1 cellular context compared by ENCODE assay signal in genomic region chr15:74615313-74616019, GRCh38.
TF ChIP-seq lines count a peak whose summit lies in the region.

Gene CLK3, plus strand, starts transcription at chr15:74615836. Its CDS starts 3,361 bp downstream, at chr15:74619197.

TF ChIP-seq in HepG2, 621 proteins besides CTCF, POLR2A, EP300 and RAD21 (continued from another document and continues in another):
- TF ChIP-seq ZNF710 (CRISPR knock-in tag; IDR thresholded peaks at IDR 0.05; ENCODE audit: borderline replicate concordance) (no peak; the same call in 1 of the 2 replicates), LRRFIP1 (CRISPR knock-in tag; conservative IDR thresholded peaks at IDR 0.05) (no peak), SMARCC2 (IDR thresholded peaks at IDR 0.05) (no peak), THAP9 (CRISPR knock-in tag; IDR thresholded peaks at IDR 0.05; ENCODE audit: borderline replicate concordance) (no peak), ZNF790 (CRISPR knock-in tag; IDR thresholded peaks at IDR 0.05; ENCODE audit: borderline replicate concordance) (peak; percentile 94), ATF5 (CRISPR knock-in tag; IDR thresholded peaks at IDR 0.05; ENCODE audit: low read depth) (0 out of 2 replicates have a peak, but pooled peaks have one; percentile 47), ZSCAN9 (CRISPR knock-in tag; IDR thresholded peaks at IDR 0.05; ENCODE audit: borderline replicate concordance) (peak; percentile 74; the same call in 1 of the 2 replicates), TP53 (CRISPR knock-in tag; conservative IDR thresholded peaks at IDR 0.05) (no peak; the same call in 1 of the 2 replicates), ZNF879 (CRISPR knock-in tag; IDR thresholded peaks at IDR 0.05) (no peak; the same call in 1 of the 2 replicates), HNRNPK (IDR thresholded peaks at IDR 0.05; ENCODE audit: low read depth, low read length, poor library complexity, severe bottlenecking) (peak; percentile 84), SALL1 (CRISPR knock-in tag; IDR thresholded peaks at IDR 0.05) (peak; percentile 91), ZNF446 (CRISPR knock-in tag; IDR thresholded peaks at IDR 0.05) (0 out of 2 replicates have a peak, but pooled peaks have one; percentile 90), IKZF5 (CRISPR knock-in tag; IDR thresholded peaks at IDR 0.05) (0 out of 2 replicates have a peak, but pooled peaks have one; percentile 40), KLF16 (CRISPR knock-in tag; IDR thresholded peaks at IDR 0.05) (no peak; a peak in 2 of 4 replicates), ZNF672 (CRISPR knock-in tag; IDR thresholded peaks at IDR 0.05) (no peak), ZC3H4 (CRISPR knock-in tag; IDR thresholded peaks at IDR 0.05; ENCODE audit: borderline replicate concordance) (no peak; the same call in 1 of the 2 replicates), ZBTB20 (CRISPR knock-in tag; IDR thresholded peaks at IDR 0.05; ENCODE audit: borderline replicate concordance, low read depth) (no peak), FLYWCH1 (CRISPR knock-in tag; IDR thresholded peaks at IDR 0.05) (peak; percentile 66; the same call in 1 of the 2 replicates), ZNF317 (CRISPR knock-in tag; IDR thresholded peaks at IDR 0.05) (no peak; the same call in 1 of the 2 replicates), MEIS2 (CRISPR knock-in tag; IDR thresholded peaks at IDR 0.05) (peak; percentile 83), ZNF883 (CRISPR knock-in tag; IDR thresholded peaks at IDR 0.05; ENCODE audit: not compliant biosample characterization) (peak; percentile 23), ZZZ3 (CRISPR knock-in tag; IDR thresholded peaks at IDR 0.05; ENCODE audit: borderline replicate concordance) (peak; percentile 79), TGIF2 (CRISPR knock-in tag; IDR thresholded peaks at IDR 0.05) (no peak), SP4 (CRISPR knock-in tag; IDR thresholded peaks at IDR 0.05) (peak; percentile 99), MZF1 (CRISPR knock-in tag; IDR thresholded peaks at IDR 0.05; ENCODE audit: borderline replicate concordance) (no peak), ZFY (CRISPR knock-in tag; IDR thresholded peaks at IDR 0.05) (peak; percentile 100), ZNF383 (CRISPR knock-in tag; IDR thresholded peaks at IDR 0.05; ENCODE audit: borderline replicate concordance) (no peak), ZNF274 (CRISPR knock-in tag; IDR thresholded peaks at IDR 0.05) (no peak; the same call in 1 of the 2 replicates), ZNF652 (CRISPR knock-in tag; IDR thresholded peaks at IDR 0.05; ENCODE audit: borderline replicate concordance, low read depth) (no peak), ZNF639 (CRISPR knock-in tag; conservative IDR thresholded peaks at IDR 0.05) (peak; percentile 99), ZBED4 (CRISPR knock-in tag; IDR thresholded peaks at IDR 0.05; ENCODE audit: borderline replicate concordance) (peak; percentile 98), HNF4A (CRISPR knock-in tag; IDR thresholded peaks at IDR 0.05) (no peak), KLF12 (CRISPR knock-in tag; IDR thresholded peaks at IDR 0.05; ENCODE audit: borderline replicate concordance) (peak; percentile 56; the same call in 1 of the 2 replicates), MXD3 (CRISPR knock-in tag; IDR thresholded peaks at IDR 0.05) (peak; percentile 58; the same call in 1 of the 2 replicates), FOXK1 (CRISPR knock-in tag; IDR thresholded peaks at IDR 0.05; ENCODE audit: borderline replicate concordance, low read depth) (peak; percentile 59; the same call in 1 of the 2 replicates), HOXA9 (CRISPR knock-in tag; IDR thresholded peaks at IDR 0.05; ENCODE audit: borderline replicate concordance) (peak; percentile 76; the same call in 1 of the 2 replicates), ZFAT (CRISPR knock-in tag; conservative IDR thresholded peaks at IDR 0.05) (no peak; the same call in 1 of the 2 replicates), CENPBD1 (CRISPR knock-in tag; IDR thresholded peaks at IDR 0.05; ENCODE audit: borderline replicate concordance, low read depth) (no peak), ZNF512 (CRISPR knock-in tag; IDR thresholded peaks at IDR 0.05) (no peak), DNMT3B (CRISPR knock-in tag; conservative IDR thresholded peaks at IDR 0.05) (no peak), GMEB1 (CRISPR knock-in tag; IDR thresholded peaks at IDR 0.05; ENCODE audit: borderline replicate concordance) (peak; percentile 88), ZFP36L2 (CRISPR knock-in tag; IDR thresholded peaks at IDR 0.05) (no peak; the same call in 1 of the 2 replicates), ZNF451 (CRISPR knock-in tag; IDR thresholded peaks at IDR 0.05) (no peak; the same call in none of the 2 replicates)
